In the genomic region with DNA sequence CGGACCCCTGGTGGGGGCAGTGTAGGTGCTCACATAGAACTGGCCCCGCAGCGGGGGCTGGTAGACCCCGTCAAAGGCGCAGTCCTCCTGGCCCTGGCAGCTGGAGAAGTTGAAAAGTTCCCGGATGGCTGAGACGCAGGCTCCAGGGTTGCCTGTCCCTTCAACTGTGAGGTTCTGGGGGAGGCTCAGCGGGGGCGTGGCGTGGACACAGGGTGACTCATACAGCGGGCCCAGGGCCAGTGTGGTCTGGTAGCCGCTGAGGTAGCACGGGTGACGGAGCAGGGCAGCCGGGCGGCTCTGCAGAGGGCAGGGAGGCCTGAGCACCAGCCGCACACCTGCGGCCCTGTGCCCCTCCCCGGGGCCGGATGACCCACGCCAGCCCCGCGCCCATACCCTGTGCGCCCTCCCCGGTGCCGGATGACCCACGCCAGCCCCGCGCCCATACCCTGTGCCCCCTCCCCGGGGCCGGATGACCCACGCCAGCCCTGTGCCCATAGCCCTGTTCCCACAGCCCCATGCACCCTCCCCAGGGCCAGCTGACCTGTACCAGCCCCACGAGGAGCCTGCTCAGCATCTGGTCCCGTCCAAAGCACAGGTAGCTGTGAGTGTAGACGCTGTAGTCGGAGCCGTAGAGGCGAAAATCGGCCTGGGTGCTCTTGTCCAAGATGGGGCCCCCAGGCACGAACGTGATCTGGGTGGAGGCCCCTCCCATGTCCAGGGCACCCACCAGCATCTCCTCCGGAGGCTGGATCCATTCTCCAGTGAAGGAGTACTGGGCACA, we compare ENCODE assay signal across 1 cellular context.
A peak's percentile ranks its signal among the peaks of the same experiment; 100 is the strongest.
TF ChIP-seq lines count a peak whose summit lies in the region.

No MANE protein-coding gene starts in this region.

TF ChIP-seq in HepG2, 621 proteins besides CTCF, POLR2A, EP300 and RAD21 (continued from another document):
- TF ChIP-seq, protein P1, sequence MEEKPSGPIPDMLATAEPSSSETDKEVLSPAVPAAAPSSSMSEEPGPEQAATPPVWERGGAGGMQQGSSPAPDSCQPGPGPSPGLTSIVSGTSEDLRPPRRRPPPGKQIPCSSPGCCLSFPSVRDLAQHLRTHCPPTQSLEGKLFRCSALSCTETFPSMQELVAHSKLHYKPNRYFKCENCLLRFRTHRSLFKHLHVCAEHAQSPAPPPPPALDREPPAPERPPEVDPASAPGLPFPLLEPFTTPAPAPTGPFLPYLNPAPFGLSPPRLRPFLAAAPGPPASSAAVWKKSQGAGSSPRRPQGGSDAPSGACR (CRISPR knock-in tag; IDR thresholded peaks at IDR 0.05), result no peak
- TF ChIP-seq TBX2 (CRISPR knock-in tag; IDR thresholded peaks at IDR 0.05; ENCODE audit: borderline replicate concordance) (peak; percentile 23; the same call in 1 of the 2 replicates), ZNF34 (CRISPR knock-in tag; IDR thresholded peaks at IDR 0.05; ENCODE audit: borderline replicate concordance) (no peak), SP5 (CRISPR knock-in tag; IDR thresholded peaks at IDR 0.05; ENCODE audit: borderline replicate concordance, low read depth) (peak; percentile 39; the same call in 1 of the 2 replicates), XRCC5 (optimal IDR thresholded peaks at IDR 0.05; ENCODE audit: low read length) (peak; percentile 13), ZSCAN20 (CRISPR knock-in tag; IDR thresholded peaks at IDR 0.05; ENCODE audit: borderline replicate concordance) (no peak), ZSCAN21 (CRISPR knock-in tag; IDR thresholded peaks at IDR 0.05; ENCODE audit: borderline replicate concordance) (0 out of 2 replicates have a peak, but pooled peaks have one; percentile 53), HOXA3 (CRISPR knock-in tag; IDR thresholded peaks at IDR 0.05) (0 out of 2 replicates have a peak, but pooled peaks have one; percentile 23), KDM2A (CRISPR knock-in tag; IDR thresholded peaks at IDR 0.05; ENCODE audit: borderline replicate concordance, low read depth) (peak; percentile 81), ZNF883 (CRISPR knock-in tag; IDR thresholded peaks at IDR 0.05; ENCODE audit: not compliant biosample characterization) (no peak), ZNF3 (CRISPR knock-in tag; IDR thresholded peaks at IDR 0.05) (no peak), FOSL2 (CRISPR knock-in tag; IDR thresholded peaks at IDR 0.05) (peak; percentile 96), POLR2G (IDR thresholded peaks at IDR 0.05; ENCODE audit: low read depth, low read length) (0 out of 2 replicates have a peak, but pooled peaks have one; percentile 42), ZNF343 (CRISPR knock-in tag; IDR thresholded peaks at IDR 0.05) (no peak), NFIC (IDR thresholded peaks at IDR 0.05; ENCODE audit: low read length) (no peak), HDAC1 (CRISPR knock-in tag; IDR thresholded peaks at IDR 0.05) (0 out of 2 replicates have a peak, but pooled peaks have one; percentile 36), SRY (CRISPR knock-in tag; IDR thresholded peaks at IDR 0.05) (0 out of 2 replicates have a peak, but pooled peaks have one; percentile 51), ZNF790 (CRISPR knock-in tag; IDR thresholded peaks at IDR 0.05; ENCODE audit: borderline replicate concordance) (no peak), FOSL1 (CRISPR knock-in tag; IDR thresholded peaks at IDR 0.05; ENCODE audit: borderline replicate concordance) (peak; percentile 74), ZFX (CRISPR knock-in tag; IDR thresholded peaks at IDR 0.05; ENCODE audit: low read depth) (0 out of 2 replicates have a peak, but pooled peaks have one; percentile 47), ZNF432 (CRISPR knock-in tag; IDR thresholded peaks at IDR 0.05; ENCODE audit: borderline replicate concordance) (no peak), JUND (CRISPR knock-in tag; IDR thresholded peaks at IDR 0.05) (peak; percentile 40; the same call in 1 of the 2 replicates)
- TF ChIP-seq, protein P2, sequence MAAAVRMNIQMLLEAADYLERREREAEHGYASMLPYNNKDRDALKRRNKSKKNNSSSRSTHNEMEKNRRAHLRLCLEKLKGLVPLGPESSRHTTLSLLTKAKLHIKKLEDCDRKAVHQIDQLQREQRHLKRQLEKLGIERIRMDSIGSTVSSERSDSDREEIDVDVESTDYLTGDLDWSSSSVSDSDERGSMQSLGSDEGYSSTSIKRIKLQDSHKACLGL (CRISPR knock-in tag; IDR thresholded peaks at IDR 0.05), result no peak
- TF ChIP-seq, protein P3, sequence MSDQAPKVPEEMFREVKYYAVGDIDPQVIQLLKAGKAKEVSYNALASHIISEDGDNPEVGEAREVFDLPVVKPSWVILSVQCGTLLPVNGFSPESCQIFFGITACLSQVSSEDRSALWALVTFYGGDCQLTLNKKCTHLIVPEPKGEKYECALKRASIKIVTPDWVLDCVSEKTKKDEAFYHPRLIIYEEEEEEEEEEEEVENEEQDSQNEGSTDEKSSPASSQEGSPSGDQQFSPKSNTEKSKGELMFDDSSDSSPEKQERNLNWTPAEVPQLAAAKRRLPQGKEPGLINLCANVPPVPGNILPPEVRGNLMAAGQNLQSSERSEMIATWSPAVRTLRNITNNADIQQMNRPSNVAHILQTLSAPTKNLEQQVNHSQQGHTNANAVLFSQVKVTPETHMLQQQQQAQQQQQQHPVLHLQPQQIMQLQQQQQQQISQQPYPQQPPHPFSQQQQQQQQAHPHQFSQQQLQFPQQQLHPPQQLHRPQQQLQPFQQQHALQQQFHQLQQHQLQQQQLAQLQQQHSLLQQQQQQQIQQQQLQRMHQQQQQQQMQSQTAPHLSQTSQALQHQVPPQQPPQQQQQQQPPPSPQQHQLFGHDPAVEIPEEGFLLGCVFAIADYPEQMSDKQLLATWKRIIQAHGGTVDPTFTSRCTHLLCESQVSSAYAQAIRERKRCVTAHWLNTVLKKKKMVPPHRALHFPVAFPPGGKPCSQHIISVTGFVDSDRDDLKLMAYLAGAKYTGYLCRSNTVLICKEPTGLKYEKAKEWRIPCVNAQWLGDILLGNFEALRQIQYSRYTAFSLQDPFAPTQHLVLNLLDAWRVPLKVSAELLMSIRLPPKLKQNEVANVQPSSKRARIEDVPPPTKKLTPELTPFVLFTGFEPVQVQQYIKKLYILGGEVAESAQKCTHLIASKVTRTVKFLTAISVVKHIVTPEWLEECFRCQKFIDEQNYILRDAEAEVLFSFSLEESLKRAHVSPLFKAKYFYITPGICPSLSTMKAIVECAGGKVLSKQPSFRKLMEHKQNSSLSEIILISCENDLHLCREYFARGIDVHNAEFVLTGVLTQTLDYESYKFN (CRISPR knock-in tag; conservative IDR thresholded peaks at IDR 0.05), result no peak
- TF ChIP-seq, protein P4, sequence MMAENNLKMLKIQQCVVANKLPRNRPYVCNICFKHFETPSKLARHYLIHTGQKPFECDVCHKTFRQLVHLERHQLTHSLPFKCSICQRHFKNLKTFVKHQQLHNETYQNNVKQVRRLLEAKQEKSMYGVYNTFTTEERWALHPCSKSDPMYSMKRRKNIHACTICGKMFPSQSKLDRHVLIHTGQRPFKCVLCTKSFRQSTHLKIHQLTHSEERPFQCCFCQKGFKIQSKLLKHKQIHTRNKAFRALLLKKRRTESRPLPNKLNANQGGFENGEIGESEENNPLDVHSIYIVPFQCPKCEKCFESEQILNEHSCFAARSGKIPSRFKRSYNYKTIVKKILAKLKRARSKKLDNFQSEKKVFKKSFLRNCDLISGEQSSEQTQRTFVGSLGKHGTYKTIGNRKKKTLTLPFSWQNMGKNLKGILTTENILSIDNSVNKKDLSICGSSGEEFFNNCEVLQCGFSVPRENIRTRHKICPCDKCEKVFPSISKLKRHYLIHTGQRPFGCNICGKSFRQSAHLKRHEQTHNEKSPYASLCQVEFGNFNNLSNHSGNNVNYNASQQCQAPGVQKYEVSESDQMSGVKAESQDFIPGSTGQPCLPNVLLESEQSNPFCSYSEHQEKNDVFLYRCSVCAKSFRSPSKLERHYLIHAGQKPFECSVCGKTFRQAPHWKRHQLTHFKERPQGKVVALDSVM (CRISPR knock-in tag; IDR thresholded peaks at IDR 0.05), result no peak
- TF ChIP-seq, protein P5, sequence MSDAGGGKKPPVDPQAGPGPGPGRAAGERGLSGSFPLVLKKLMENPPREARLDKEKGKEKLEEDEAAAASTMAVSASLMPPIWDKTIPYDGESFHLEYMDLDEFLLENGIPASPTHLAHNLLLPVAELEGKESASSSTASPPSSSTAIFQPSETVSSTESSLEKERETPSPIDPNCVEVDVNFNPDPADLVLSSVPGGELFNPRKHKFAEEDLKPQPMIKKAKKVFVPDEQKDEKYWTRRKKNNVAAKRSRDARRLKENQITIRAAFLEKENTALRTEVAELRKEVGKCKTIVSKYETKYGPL (CRISPR knock-in tag; IDR thresholded peaks at IDR 0.05), result no peak
